Comparison of ENCODE assay signal across 1 cellular context in genomic region chr16:30787613-30788378, GRCh38.
TF ChIP-seq lines count a peak whose summit lies in the region.

No MANE protein-coding gene starts in this region.

TF ChIP-seq in WTC11, 78 proteins besides CTCF, POLR2A, EP300 and RAD21 (continued from another document):
- TF ChIP-seq ETV6 (CRISPR knock-in tag; IDR thresholded peaks at IDR 0.05) (no peak), MXD4 (CRISPR knock-in tag; IDR thresholded peaks at IDR 0.05; ENCODE audit: borderline replicate concordance) (no peak), NFE2L1 (CRISPR knock-in tag; IDR thresholded peaks at IDR 0.05) (no peak), FOXP4 (CRISPR knock-in tag; IDR thresholded peaks at IDR 0.05) (no peak), TEAD4 (CRISPR knock-in tag; IDR thresholded peaks at IDR 0.05) (no peak), PRRX2 (CRISPR knock-in tag; IDR thresholded peaks at IDR 0.05) (no peak), PRDM15 (CRISPR knock-in tag; IDR thresholded peaks at IDR 0.05) (no peak; the same call in 1 of the 2 replicates), RELA (CRISPR knock-in tag; IDR thresholded peaks at IDR 0.05; ENCODE audit: borderline replicate concordance) (no peak), TP53 (CRISPR knock-in tag; IDR thresholded peaks at IDR 0.05) (no peak), ZNF423 (CRISPR knock-in tag; IDR thresholded peaks at IDR 0.05) (no peak), MAX (CRISPR knock-in tag; IDR thresholded peaks at IDR 0.05) (no peak), ZNF219 (CRISPR knock-in tag; IDR thresholded peaks at IDR 0.05; ENCODE audit: borderline replicate concordance) (no peak), ZNF263 (CRISPR knock-in tag; IDR thresholded peaks at IDR 0.05; ENCODE audit: low read depth) (no peak), NFATC4 (CRISPR knock-in tag; IDR thresholded peaks at IDR 0.05) (no peak)
